Comparison of ENCODE assay signal across 12 cellular contexts in the genomic region with DNA sequence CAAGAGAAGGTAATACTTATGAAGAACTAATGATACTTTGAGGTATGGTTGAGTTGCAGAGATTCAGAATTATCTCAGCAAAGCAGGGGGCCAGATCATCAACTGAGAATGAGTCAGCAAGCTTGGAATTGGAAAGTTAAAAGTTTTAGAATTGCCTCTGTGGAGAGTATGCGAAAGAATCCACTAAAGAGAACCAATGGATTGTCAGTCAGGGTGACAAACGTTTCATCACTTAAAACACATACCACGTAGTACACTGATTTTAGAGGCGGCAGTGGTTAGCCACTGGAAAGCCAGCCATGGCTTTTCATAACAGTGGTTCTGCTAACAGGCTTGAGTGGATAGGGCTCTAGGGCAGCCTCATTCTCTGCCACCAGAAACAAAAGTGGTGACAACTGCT. TPM values are rescaled to one million over a fixed set of nuclear protein-coding genes. Genes with fewer than 3 reads are reported as not detected.
A peak's percentile ranks its signal among the peaks of the same experiment; 100 is the strongest.
DNase-seq lines count a peak whose midpoint lies in the region; ATAC-seq and TF ChIP-seq lines count a peak whose summit lies in the region.
"Had no signal": no experiment of that assay in that cellular context is flagged by ENCODE, and none has a peak within 500 bp of the region (broad histone marks: within the 10 kb centered on the region; RNA-seq: fewer than 3 reads in every experiment).

No MANE protein-coding gene starts in this region.

- H3K4me1 Mint-ChIP-seq in GM23338 = peaks cover 13% of the 10 kb centered on the region

- TF ChIP-seq CTCF in GM23338 (conservative IDR thresholded peaks at IDR 0.05; ENCODE audit: low read depth in 2 of 2) (no peak), fibroblast of the aortic adventitia (IDR thresholded peaks at IDR 0.05; ENCODE audit: insufficient read depth, low read length) (no peak)

- H3K79me2 ChIP-seq in GM23338 (replicated peaks; ENCODE audit: insufficient read depth) = no peaks in the 10 kb centered on the region

- H3K27me3 Mint-ChIP-seq in GM23338 (ENCODE audit: insufficient read depth, low read depth, poor library complexity) = no peaks in the 10 kb centered on the region

- H3K36me3 Mint-ChIP-seq in GM23338 (ENCODE audit: low read depth) = no peaks in the 10 kb centered on the region

- no peak overlapping the region for H2AFZ ChIP-seq in GM23338

- H4K20me1 ChIP-seq in GM23338 (replicated peaks; ENCODE audit: insufficient read depth) = no peaks in the 10 kb centered on the region; the same call in 1 of the 2 replicates

- H3K27me3 ChIP-seq in GM23338 (ENCODE audit: insufficient read depth) = no peaks in the 10 kb centered on the region
- H3K27me3 ChIP-seq: sigmoid colon had no signal

- DNase-seq in GM23338 (ENCODE audit: low spot score) (no peak), fibroblast of the aortic adventitia (ENCODE audit: low read depth) (peak; percentile 56), stromal cell of bone marrow (ENCODE audit: low read depth) (peak; percentile 57), NCI-H748 (lab: John Stamatoyannopoulos, UW; ENCODE audit: unreplicated experiment) (no peak)
- no peak for DNase-seq in activated T-cell treated with anti-CD3 and anti-CD28 coated beads, Interleukin-2, amount 50 U/mL, for 48 hours
- DNase-seq: activated CD4-positive, alpha-beta T cell treated with anti-CD3 and anti-CD28 coated beads for 4 hours; sigmoid colon had no signal

- no peak overlapping the region for H3K4me3 Mint-ChIP-seq in GM23338

- no peaks in the 10 kb centered on the region for H3F3A ChIP-seq in GM23338 (replicated peaks; ENCODE audit: low read depth)

- no peak overlapping the region for H3K4me2 ChIP-seq in GM23338

- no peak for ATAC-seq in GM23338
- ATAC-seq in SK-N-SH treated with all-trans-retinoic acid at 6 μM for 48 hours = peak; percentile 81
- ATAC-seq in GM21723 (IDR thresholded peaks at IDR 0.05; ENCODE audit: unreplicated experiment) = no peak
- ATAC-seq: esophagus mucosa, GM12878, HCT116 had no signal

- no peak overlapping the region for H3K27ac ChIP-seq in GM23338 (ENCODE audit: low read depth)
- H3K27ac ChIP-seq: sigmoid colon had no signal

- H3K9me3 Mint-ChIP-seq in GM23338 = no peaks in the 10 kb centered on the region

- peak overlapping the region; percentile 49 for H3K27ac Mint-ChIP-seq in GM23338

- H3K9me2 ChIP-seq in GM23338 (ENCODE audit: insufficient read depth) = no peaks in the 10 kb centered on the region

- H3K4me3 ChIP-seq in GM23338 (no peak overlapping the region), fibroblast of the aortic adventitia (ENCODE audit: low read depth, low read length) (no peak overlapping the region)
- H3K4me3 ChIP-seq: GM12878, sigmoid colon had no signal

- no peaks in the 10 kb centered on the region for H3K4me1 ChIP-seq in GM23338 (ENCODE audit: insufficient read depth)
- H3K4me1 ChIP-seq: sigmoid colon had no signal

- peaks cover 9% of the 10 kb centered on the region; the same call in 1 of the 2 replicates for H3K36me3 ChIP-seq in GM23338 (ENCODE audit: insufficient read depth)

TF ChIP-seq in GM23338, 12 proteins besides CTCF, POLR2A, EP300 and RAD21 (continues in another document):
- TF ChIP-seq, protein P1, sequence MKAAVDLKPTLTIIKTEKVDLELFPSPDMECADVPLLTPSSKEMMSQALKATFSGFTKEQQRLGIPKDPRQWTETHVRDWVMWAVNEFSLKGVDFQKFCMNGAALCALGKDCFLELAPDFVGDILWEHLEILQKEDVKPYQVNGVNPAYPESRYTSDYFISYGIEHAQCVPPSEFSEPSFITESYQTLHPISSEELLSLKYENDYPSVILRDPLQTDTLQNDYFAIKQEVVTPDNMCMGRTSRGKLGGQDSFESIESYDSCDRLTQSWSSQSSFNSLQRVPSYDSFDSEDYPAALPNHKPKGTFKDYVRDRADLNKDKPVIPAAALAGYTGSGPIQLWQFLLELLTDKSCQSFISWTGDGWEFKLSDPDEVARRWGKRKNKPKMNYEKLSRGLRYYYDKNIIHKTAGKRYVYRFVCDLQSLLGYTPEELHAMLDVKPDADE (IDR thresholded peaks at IDR 0.05) = no peak
- no peak for TF ChIP-seq ZNF331 (CRISPR knock-in tag; IDR thresholded peaks at IDR 0.05; ENCODE audit: low read depth)
- TF ChIP-seq CREB1 (CRISPR knock-in tag; IDR thresholded peaks at IDR 0.05; ENCODE audit: low read depth) = no peak
- TF ChIP-seq NANOG (IDR thresholded peaks at IDR 0.05; ENCODE audit: borderline replicate concordance) = no peak
- TF ChIP-seq EZH2phosphoT487 (IDR thresholded peaks at IDR 0.05; ENCODE audit: unreplicated experiment) = no peak

TF ChIP-seq in SK-N-SH treated with all-trans-retinoic acid at 6 μM for 48 hours, 23 proteins besides CTCF, POLR2A, EP300 and RAD21:
- TF ChIP-seq PPARA (CRISPR knock-in tag; IDR thresholded peaks at IDR 0.05; ENCODE audit: borderline replicate concordance) = no peak
- no peak for TF ChIP-seq ZC3H10 (CRISPR knock-in tag; IDR thresholded peaks at IDR 0.05)
- TF ChIP-seq ZFP3 (CRISPR knock-in tag; IDR thresholded peaks at IDR 0.05) = no peak
- no peak for TF ChIP-seq ZFP30 (CRISPR knock-in tag; IDR thresholded peaks at IDR 0.05)
- TF ChIP-seq ZNF70 (CRISPR knock-in tag; IDR thresholded peaks at IDR 0.05) = no peak
- TF ChIP-seq, protein P2, sequence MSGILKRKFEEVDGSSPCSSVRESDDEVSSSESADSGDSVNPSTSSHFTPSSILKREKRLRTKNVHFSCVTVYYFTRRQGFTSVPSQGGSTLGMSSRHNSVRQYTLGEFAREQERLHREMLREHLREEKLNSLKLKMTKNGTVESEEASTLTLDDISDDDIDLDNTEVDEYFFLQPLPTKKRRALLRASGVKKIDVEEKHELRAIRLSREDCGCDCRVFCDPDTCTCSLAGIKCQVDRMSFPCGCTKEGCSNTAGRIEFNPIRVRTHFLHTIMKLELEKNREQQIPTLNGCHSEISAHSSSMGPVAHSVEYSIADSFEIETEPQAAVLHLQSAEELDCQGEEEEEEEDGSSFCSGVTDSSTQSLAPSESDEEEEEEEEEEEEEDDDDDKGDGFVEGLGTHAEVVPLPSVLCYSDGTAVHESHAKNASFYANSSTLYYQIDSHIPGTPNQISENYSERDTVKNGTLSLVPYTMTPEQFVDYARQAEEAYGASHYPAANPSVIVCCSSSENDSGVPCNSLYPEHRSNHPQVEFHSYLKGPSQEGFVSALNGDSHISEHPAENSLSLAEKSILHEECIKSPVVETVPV (CRISPR knock-in tag; IDR thresholded peaks at IDR 0.05) = no peak
- no peak for TF ChIP-seq SNAI2 (CRISPR knock-in tag; IDR thresholded peaks at IDR 0.05)
- no peak for TF ChIP-seq ESRRG (CRISPR knock-in tag; IDR thresholded peaks at IDR 0.05)

RNA-seq across cellular contexts. Expression of gene AOPEP, which starts 30.7 kb away (rescaled TPM):
- total RNA-seq in GM23338 (2014; rRNA removed; shearing (Covaris generic)) = 16.5 and 17.2 TPM in 2 replicates
- 7.0 and 7.5 TPM in 2 replicates for polyA plus RNA-seq in GM23338 (2016; fragmentation: Nextera tagmentation; extraction: Ambion mirVana)
- total RNA-seq in fibroblast of the aortic adventitia (ENCODE audit: low replicate concordance) = 39.7 and 82.3 TPM in 2 replicates

Comparison
In these comparisons a context has a peak if more than half of its experiments do, and no peak if none do; other contexts are left out.
1. DNase-seq: peak in fibroblast of the aortic adventitia (single experiment) and stromal cell of bone marrow (single experiment); none in GM23338 (single experiment), NCI-H748 (single experiment) and activated T-cell treated with anti-CD3 and anti-CD28 coated beads, Interleukin-2, amount 50 U/mL, for 48 hours (0 of 2).